Comparison of ENCODE assay signal across 1 cellular context in genomic region chr19:46115396-46116109, GRCh38.
TF ChIP-seq lines count a peak whose summit lies in the region.

No MANE protein-coding gene starts in this region.

TF ChIP-seq in GM12878, 131 proteins besides CTCF, POLR2A, EP300 and RAD21 (continues in another document):
- TF ChIP-seq, protein P1, sequence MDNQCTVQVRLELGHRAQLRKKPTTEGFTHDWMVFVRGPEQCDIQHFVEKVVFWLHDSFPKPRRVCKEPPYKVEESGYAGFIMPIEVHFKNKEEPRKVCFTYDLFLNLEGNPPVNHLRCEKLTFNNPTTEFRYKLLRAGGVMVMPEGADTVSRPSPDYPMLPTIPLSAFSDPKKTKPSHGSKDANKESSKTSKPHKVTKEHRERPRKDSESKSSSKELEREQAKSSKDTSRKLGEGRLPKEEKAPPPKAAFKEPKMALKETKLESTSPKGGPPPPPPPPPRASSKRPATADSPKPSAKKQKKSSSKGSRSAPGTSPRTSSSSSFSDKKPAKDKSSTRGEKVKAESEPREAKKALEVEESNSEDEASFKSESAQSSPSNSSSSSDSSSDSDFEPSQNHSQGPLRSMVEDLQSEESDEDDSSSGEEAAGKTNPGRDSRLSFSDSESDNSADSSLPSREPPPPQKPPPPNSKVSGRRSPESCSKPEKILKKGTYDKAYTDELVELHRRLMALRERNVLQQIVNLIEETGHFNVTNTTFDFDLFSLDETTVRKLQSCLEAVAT (IDR thresholded peaks at IDR 0.05) = peak; percentile 48; the same call in 1 of the 2 replicates
- TF ChIP-seq BHLHE40 (IDR thresholded peaks at IDR 0.05; ENCODE audit: borderline replicate concordance in 1 of 2, low read depth in 2 of 2, low read length in 1 of 2) (peak in 1 of 2 experiments; percentile 55; a peak in 1 of 4 replicates), IKZF2 (IDR thresholded peaks at IDR 0.05) (peak; percentile 13 to 34; a peak in 2 of 4 replicates), CEBPZ (IDR thresholded peaks at IDR 0.05; ENCODE audit: low read depth, low read length) (no peak), POLR2AphosphoS5 (IDR thresholded peaks at IDR 0.05; ENCODE audit: low read length) (no peak), BACH1 (IDR thresholded peaks at IDR 0.05; ENCODE audit: borderline replicate concordance) (peak; percentile 39; the same call in 1 of the 2 replicates), LARP7 (IDR thresholded peaks at IDR 0.05) (no peak), ZNF24 (IDR thresholded peaks at IDR 0.05) (no peak), NFIC (IDR thresholded peaks at IDR 0.05; ENCODE audit: low read depth, low read length) (0 out of 2 replicates have a peak, but pooled peaks have one; percentile 35), YBX1 (IDR thresholded peaks at IDR 0.05) (no peak), ZNF384 (IDR thresholded peaks at IDR 0.05; ENCODE audit: borderline replicate concordance, low read depth, low read length) (no peak), SUPT20H (IDR thresholded peaks at IDR 0.05; ENCODE audit: borderline replicate concordance, control insufficient read depth, low read depth, low read length) (no peak), CEBPB (IDR thresholded peaks at IDR 0.05; ENCODE audit: borderline replicate concordance in 1 of 2, low read depth in 2 of 2, low read length in 2 of 2) (no peak), SREBF2 (IDR thresholded peaks at IDR 0.05; ENCODE audit: low read length) (no peak), ZBED1 (IDR thresholded peaks at IDR 0.05; ENCODE audit: borderline replicate concordance) (no peak), ZBTB40 (IDR thresholded peaks at IDR 0.05; ENCODE audit: borderline replicate concordance) (no peak), STAT1 (conservative IDR thresholded peaks at IDR 0.05) (no peak), MEF2B (IDR thresholded peaks at IDR 0.05; ENCODE audit: partially characterized antibody, poor library complexity, severe bottlenecking) (no peak), MYB (IDR thresholded peaks at IDR 0.05; ENCODE audit: borderline replicate concordance, low read depth, low read length) (no peak), NR2C2 (IDR thresholded peaks at IDR 0.05; ENCODE audit: borderline replicate concordance, control insufficient read depth, insufficient read length, low read depth) (no peak), NFYA (IDR thresholded peaks at IDR 0.05; ENCODE audit: borderline replicate concordance, low read depth, low read length) (no peak), TAF1 (IDR thresholded peaks at IDR 0.05; ENCODE audit: borderline replicate concordance, low read depth, low read length) (no peak), GATAD2B (conservative IDR thresholded peaks at IDR 0.05; ENCODE audit: low read depth) (no peak), ZBTB11 (CRISPR knock-in tag; IDR thresholded peaks at IDR 0.05) (no peak), ETV6 (conservative IDR thresholded peaks at IDR 0.05 in 1 of 2, IDR thresholded peaks at IDR 0.05 in 1 of 2; ENCODE audit: borderline replicate concordance in 1 of 2, low read depth in 1 of 2) (no peak), RFX5 (IDR thresholded peaks at IDR 0.05; ENCODE audit: low read depth, low read length) (no peak), YY1 (IDR thresholded peaks at IDR 0.05; ENCODE audit: low read depth, low read length) (0 out of 2 replicates have a peak, but pooled peaks have one; percentile 10), CBX3 (IDR thresholded peaks at IDR 0.05; ENCODE audit: borderline replicate concordance, low read depth) (no peak), RAD51 (IDR thresholded peaks at IDR 0.05) (no peak), MTA3 (IDR thresholded peaks at IDR 0.05; ENCODE audit: borderline replicate concordance, low read length) (no peak), SREBF1 (IDR thresholded peaks at IDR 0.05; ENCODE audit: low read length) (no peak), MAX (IDR thresholded peaks at IDR 0.05; ENCODE audit: low read depth, low read length) (no peak), USF1 (IDR thresholded peaks at IDR 0.05; ENCODE audit: borderline replicate concordance, extremely low read length, insufficient read depth, low read depth, low read length) (no peak), POLR2AphosphoS2 (IDR thresholded peaks at IDR 0.05; ENCODE audit: low read depth, low read length) (no peak), SKIL (IDR thresholded peaks at IDR 0.05; ENCODE audit: low read depth, poor library complexity, severe bottlenecking) (no peak), SIX5 (IDR thresholded peaks at IDR 0.05; ENCODE audit: low read depth, low read length, severe bottlenecking) (no peak)
- TF ChIP-seq, protein P2, sequence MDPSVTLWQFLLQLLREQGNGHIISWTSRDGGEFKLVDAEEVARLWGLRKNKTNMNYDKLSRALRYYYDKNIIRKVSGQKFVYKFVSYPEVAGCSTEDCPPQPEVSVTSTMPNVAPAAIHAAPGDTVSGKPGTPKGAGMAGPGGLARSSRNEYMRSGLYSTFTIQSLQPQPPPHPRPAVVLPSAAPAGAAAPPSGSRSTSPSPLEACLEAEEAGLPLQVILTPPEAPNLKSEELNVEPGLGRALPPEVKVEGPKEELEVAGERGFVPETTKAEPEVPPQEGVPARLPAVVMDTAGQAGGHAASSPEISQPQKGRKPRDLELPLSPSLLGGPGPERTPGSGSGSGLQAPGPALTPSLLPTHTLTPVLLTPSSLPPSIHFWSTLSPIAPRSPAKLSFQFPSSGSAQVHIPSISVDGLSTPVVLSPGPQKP (IDR thresholded peaks at IDR 0.05; ENCODE audit: low read depth, low read length) = no peak
- TF ChIP-seq, protein P3, sequence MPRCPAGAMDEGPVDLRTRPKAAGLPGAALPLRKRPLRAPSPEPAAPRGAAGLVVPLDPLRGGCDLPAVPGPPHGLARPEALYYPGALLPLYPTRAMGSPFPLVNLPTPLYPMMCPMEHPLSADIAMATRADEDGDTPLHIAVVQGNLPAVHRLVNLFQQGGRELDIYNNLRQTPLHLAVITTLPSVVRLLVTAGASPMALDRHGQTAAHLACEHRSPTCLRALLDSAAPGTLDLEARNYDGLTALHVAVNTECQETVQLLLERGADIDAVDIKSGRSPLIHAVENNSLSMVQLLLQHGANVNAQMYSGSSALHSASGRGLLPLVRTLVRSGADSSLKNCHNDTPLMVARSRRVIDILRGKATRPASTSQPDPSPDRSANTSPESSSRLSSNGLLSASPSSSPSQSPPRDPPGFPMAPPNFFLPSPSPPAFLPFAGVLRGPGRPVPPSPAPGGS (IDR thresholded peaks at IDR 0.05; ENCODE audit: borderline replicate concordance, insufficient read depth, low read depth, low read length, poor library complexity, severe bottlenecking) = no peak
- TF ChIP-seq, protein P4, sequence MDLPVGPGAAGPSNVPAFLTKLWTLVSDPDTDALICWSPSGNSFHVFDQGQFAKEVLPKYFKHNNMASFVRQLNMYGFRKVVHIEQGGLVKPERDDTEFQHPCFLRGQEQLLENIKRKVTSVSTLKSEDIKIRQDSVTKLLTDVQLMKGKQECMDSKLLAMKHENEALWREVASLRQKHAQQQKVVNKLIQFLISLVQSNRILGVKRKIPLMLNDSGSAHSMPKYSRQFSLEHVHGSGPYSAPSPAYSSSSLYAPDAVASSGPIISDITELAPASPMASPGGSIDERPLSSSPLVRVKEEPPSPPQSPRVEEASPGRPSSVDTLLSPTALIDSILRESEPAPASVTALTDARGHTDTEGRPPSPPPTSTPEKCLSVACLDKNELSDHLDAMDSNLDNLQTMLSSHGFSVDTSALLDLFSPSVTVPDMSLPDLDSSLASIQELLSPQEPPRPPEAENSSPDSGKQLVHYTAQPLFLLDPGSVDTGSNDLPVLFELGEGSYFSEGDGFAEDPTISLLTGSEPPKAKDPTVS (IDR thresholded peaks at IDR 0.05; ENCODE audit: low read depth, low read length) = no peak
